Comparison of ENCODE assay signal across 12 cellular contexts in genomic region chr11:66932543-66932942, GRCh38. TPM values are rescaled to one million over a fixed set of nuclear protein-coding genes. Genes with fewer than 3 reads are reported as not detected.
A peak's percentile ranks its signal among the peaks of the same experiment; 100 is the strongest.
DNase-seq lines count a peak whose midpoint lies in the region; ATAC-seq and TF ChIP-seq lines count a peak whose summit lies in the region.
"Had no signal": no experiment of that assay in that cellular context is flagged by ENCODE, and none has a peak within 500 bp of the region (broad histone marks: within the 10 kb centered on the region; RNA-seq: fewer than 3 reads in every experiment).

No MANE protein-coding gene starts in this region.

- no peak for TF ChIP-seq CTCF in 22Rv1 (IDR thresholded peaks at IDR 0.05)
- TF ChIP-seq CTCF in prostate gland (IDR thresholded peaks at IDR 0.05) = no peak

- peaks cover 0 to 1% of the 10 kb centered on the region in 2 donors for H3K27me3 Mint-ChIP-seq in CD8-positive, alpha-beta memory T cell

- H3K9me3 Mint-ChIP-seq in CD8-positive, alpha-beta memory T cell = no peaks in the 10 kb centered on the region

- no peaks in the 10 kb centered on the region for H3K27me3 ChIP-seq in CD8-positive, alpha-beta memory T cell (ENCODE audit: insufficient read depth, low read length, poor library complexity, severe bottlenecking)
- H3K27me3 ChIP-seq in adipocyte (replicated peaks; ENCODE audit: control insufficient read depth, insufficient read depth, low read length) (no peaks in the 10 kb centered on the region), prostate gland (replicated peaks; ENCODE audit: insufficient read depth) (no peaks in the 10 kb centered on the region)
- H3K27me3 ChIP-seq: BE2C had no signal

- no peak overlapping the region for H3K4me3 Mint-ChIP-seq in CD8-positive, alpha-beta memory T cell

- WGBS in prostate gland = 79% methylated on average over 3 of the region's 3 CpGs

- ATAC-seq in HG03469 (IDR thresholded peaks at IDR 0.05; ENCODE audit: unreplicated experiment) = no peak

- DNase-seq in CD8-positive, alpha-beta memory T cell = no peak
- DNase-seq in adipocyte (ENCODE audit: low read depth) = no peak
- no peak for DNase-seq in prostate gland (ENCODE audit: low spot score)
- no peak for DNase-seq in NCI-H146 (lab: John Stamatoyannopoulos, UW)
- no peak for DNase-seq in AG08395 (ENCODE audit: low spot score)
- DNase-seq: BE2C, DMS53, GF-D8 had no signal

- no peak overlapping the region for H3K27ac Mint-ChIP-seq in CD8-positive, alpha-beta memory T cell

- H3K9ac ChIP-seq in adipocyte (ENCODE audit: low read length) = peak overlapping the region; percentile 46

- H3K27ac ChIP-seq in 22Rv1 (peak overlapping the region; percentile 86), prostate gland (peak overlapping the region; percentile 46 to 81)
- H3K27ac ChIP-seq in CD8-positive, alpha-beta memory T cell (ENCODE audit: low read depth, low read length) = peak overlapping the region; percentile 43

- H3K36me3 Mint-ChIP-seq in CD8-positive, alpha-beta memory T cell = peaks cover 0 to 2% (median 0%) of the 10 kb centered on the region in 3 donors

- CTCF ChIA-PET in CD8-positive, alpha-beta memory T cell (lab: Charles Lee) = no interaction called here

- no peaks in the 10 kb centered on the region for H3K9me3 ChIP-seq in CD8-positive, alpha-beta memory T cell (ENCODE audit: low read length)
- H3K9me3 ChIP-seq in adipocyte (ENCODE audit: control insufficient read depth, low read length) (no peaks in the 10 kb centered on the region), prostate gland (no peaks in the 10 kb centered on the region)
- H3K9me3 ChIP-seq: BE2C, HAP-1 had no signal

- no peaks in the 10 kb centered on the region for H3K4me1 Mint-ChIP-seq in CD8-positive, alpha-beta memory T cell

- H3K36me3 ChIP-seq in CD8-positive, alpha-beta memory T cell (ENCODE audit: insufficient read depth, low read length) = no peaks in the 10 kb centered on the region
- H3K36me3 ChIP-seq in adipocyte (ENCODE audit: control insufficient read depth, insufficient read depth, low read length, severe bottlenecking) = no peaks in the 10 kb centered on the region
- no peaks in the 10 kb centered on the region for H3K36me3 ChIP-seq in prostate gland
- H3K36me3 ChIP-seq: BE2C, HAP-1 had no signal

- no peak overlapping the region for H3K4me3 ChIP-seq in CD8-positive, alpha-beta memory T cell (ENCODE audit: low read length)
- H3K4me3 ChIP-seq in adipocyte (ENCODE audit: low read length) (peak overlapping the region; percentile 6), prostate gland (no peak overlapping the region)
- H3K4me3 ChIP-seq: HAP-1 had no signal

- POLR2A ChIA-PET in CD8-positive, alpha-beta memory T cell (lab: Charles Lee) = no interaction called here

- TF ChIP-seq POLR2A in prostate gland (IDR thresholded peaks at IDR 0.05) = no peak

- no peaks in the 10 kb centered on the region for H3K4me1 ChIP-seq in CD8-positive, alpha-beta memory T cell (ENCODE audit: insufficient read depth, low read length)
- H3K4me1 ChIP-seq in adipocyte (ENCODE audit: control insufficient read depth, insufficient read depth, low read length) (peaks cover 57% of the 10 kb centered on the region), prostate gland (replicated peaks) (peaks cover 6% of the 10 kb centered on the region)
- H3K4me1 ChIP-seq: HAP-1 had no signal

- intact Hi-C loops in prostate gland (cut with DNase I) = no loop called here

RNA-seq across cellular contexts. Expression of gene PC, which starts 25.6 kb away (rescaled TPM):
- 1 to 10 TPM; 8.9 to 9.6 TPM for total RNA-seq in CD8-positive, alpha-beta memory T cell
- polyA plus RNA-seq in CD8-positive, alpha-beta memory T cell = 6.6 TPM
- total RNA-seq in prostate gland = 10 to 100 TPM; 42.8 to 43.4 TPM

RNA-seq across cellular contexts. Expression of gene C11orf86, which starts 42.6 kb away (rescaled TPM):
- total RNA-seq in CD8-positive, alpha-beta memory T cell = not detected
- polyA plus RNA-seq in CD8-positive, alpha-beta memory T cell = not detected
- not detected for total RNA-seq in prostate gland
- total RNA-seq: A172 had no signal

Comparison
In these comparisons a context has a peak if more than half of its experiments do, and no peak if none do; other contexts are left out.
1. RNA of gene PC, which starts 25.6 kb away (total RNA-seq): 42.8 to 43.4 TPM in prostate gland; 8.9 to 9.6 TPM in CD8-positive, alpha-beta memory T cell; every median in the first group is over 4 times any median in the second.
2. Peak in every context shown above with its lines, with median percentiles within 50 percentile points of each other: H3K27ac ChIP-seq.